15 cellular contexts compared by ENCODE assay signal in genomic region chr21:41869771-41870170, GRCh38. TPM values are rescaled to one million over a fixed set of nuclear protein-coding genes. Genes with fewer than 3 reads are reported as not detected.
DNase-seq lines count a peak whose midpoint lies in the region; TF ChIP-seq lines count a peak whose summit lies in the region.
"Had no signal": no experiment of that assay in that cellular context is flagged by ENCODE, and none has a peak within 500 bp of the region (broad histone marks: within the 10 kb centered on the region; RNA-seq: fewer than 3 reads in every experiment).

No MANE protein-coding gene starts in this region.

- H3K27me3 Mint-ChIP-seq in glutamatergic neuron (ENCODE audit: unreplicated experiment) = peaks cover 2% of the 10 kb centered on the region
- H3K27me3 Mint-ChIP-seq in Calu3 (ENCODE audit: unreplicated experiment) = no peaks in the 10 kb centered on the region
- H3K27me3 Mint-ChIP-seq: B cell; CD8-positive, alpha-beta memory T cell had no signal

- no peak overlapping the region for H3K27ac ChIP-seq in Karpas-422 (ENCODE audit: low read length)
- H3K27ac ChIP-seq in SU-DHL-6 (ENCODE audit: low read depth, low read length) = peak overlapping the region; percentile 97
- no peak overlapping the region for H3K27ac ChIP-seq in spleen
- H3K27ac ChIP-seq: HL-60 had no signal

- H3K4me1 Mint-ChIP-seq in glutamatergic neuron (ENCODE audit: low read depth, unreplicated experiment) = peaks cover 28% of the 10 kb centered on the region
- H3K4me1 Mint-ChIP-seq in Calu3 (ENCODE audit: low read depth, unreplicated experiment) = no peaks in the 10 kb centered on the region

- no peaks in the 10 kb centered on the region for H3K9me2 ChIP-seq in Karpas-422 (replicated peaks; ENCODE audit: insufficient read depth, low read length)
- H3K9me2 ChIP-seq in SU-DHL-6 (replicated peaks; ENCODE audit: insufficient read depth, low read length) = no peaks in the 10 kb centered on the region

- H3K27me3 ChIP-seq in Karpas-422 (ENCODE audit: low read length) (no peaks in the 10 kb centered on the region), SU-DHL-6 (ENCODE audit: low read length) (no peaks in the 10 kb centered on the region), spleen (replicated peaks in 1 of 7) (no peaks in the 10 kb centered on the region)

- H3K36me3 ChIP-seq in Karpas-422 (ENCODE audit: insufficient read depth, low read length) (no peaks in the 10 kb centered on the region), SU-DHL-6 (ENCODE audit: low read length) (no peaks in the 10 kb centered on the region), spleen (peaks cover 0 to 11% (median 0%) of the 10 kb centered on the region in 6 donors)

- WGBS in spleen, 5 donors = 80 to 97% (median 95%) methylated on average over 9 of the region's 9 CpGs

- H3K9me3 Mint-ChIP-seq in glutamatergic neuron (ENCODE audit: unreplicated experiment) (peaks cover 4% of the 10 kb centered on the region), Calu3 (ENCODE audit: low read depth, unreplicated experiment) (no peaks in the 10 kb centered on the region)
- H3K9me3 Mint-ChIP-seq: CD8-positive, alpha-beta memory T cell; GM23338 had no signal

- H3K4me3 Mint-ChIP-seq in glutamatergic neuron (ENCODE audit: unreplicated experiment) (no peak overlapping the region), Calu3 (ENCODE audit: low read depth, unreplicated experiment) (no peak overlapping the region)
- H3K4me3 Mint-ChIP-seq: CD14-positive monocyte; CD8-positive, alpha-beta memory T cell; GM23338 had no signal

- BruUV-seq in Calu3 (replicated peaks; lab: Mats Ljungman, UMichigan) = no TSS peak

- H3K4me2 ChIP-seq in Karpas-422 (ENCODE audit: low read depth, low read length, poor library complexity, severe bottlenecking) = peak overlapping the region; percentile 83
- H3K4me2 ChIP-seq in SU-DHL-6 (ENCODE audit: low read depth, low read length, poor library complexity, severe bottlenecking) = peak overlapping the region; percentile 95
- H3K4me2 ChIP-seq: GM23338 had no signal

- no peaks in the 10 kb centered on the region for H3K79me2 ChIP-seq in Karpas-422 (ENCODE audit: low read length)
- peaks cover 43% of the 10 kb centered on the region for H3K79me2 ChIP-seq in SU-DHL-6 (ENCODE audit: insufficient read depth, low read length)

- CTCF ChIA-PET in Calu3 (lab: Charles Lee) = no interaction called here

- peaks cover 66% of the 10 kb centered on the region for H4K20me1 ChIP-seq in Karpas-422 (ENCODE audit: insufficient read depth, low read depth, low read length)
- no peaks in the 10 kb centered on the region for H4K20me1 ChIP-seq in SU-DHL-6 (ENCODE audit: low read depth, low read length)

- no peak for TF ChIP-seq POLR2A in spleen (IDR thresholded peaks at IDR 0.05)

- no peaks in the 10 kb centered on the region for H3K9me3 ChIP-seq in Karpas-422 (ENCODE audit: low read length)
- H3K9me3 ChIP-seq in SU-DHL-6 (ENCODE audit: insufficient read depth, low read length) = no peaks in the 10 kb centered on the region
- no peaks in the 10 kb centered on the region for H3K9me3 ChIP-seq in spleen
- H3K9me3 ChIP-seq: Caco-2 had no signal

- H3K27ac Mint-ChIP-seq in glutamatergic neuron (ENCODE audit: unreplicated experiment) (peak overlapping the region; percentile 40), Calu3 (ENCODE audit: unreplicated experiment) (no peak overlapping the region)
- H3K27ac Mint-ChIP-seq: B cell, GM23338 had no signal

- H3F3A ChIP-seq in SU-DHL-6 (ENCODE audit: insufficient read depth) = peaks cover 97% of the 10 kb centered on the region

- TF ChIP-seq CTCF in SU-DHL-6 (IDR thresholded peaks at IDR 0.05; ENCODE audit: insufficient read depth, low read length, poor library complexity, severe bottlenecking) (no peak), glutamatergic neuron (IDR thresholded peaks at IDR 0.05; ENCODE audit: partially characterized antibody, unreplicated experiment) (no peak), spleen (IDR thresholded peaks at IDR 0.05 in 8 of 11, conservative IDR thresholded peaks at IDR 0.05 in 3 of 11) (no peak), Calu3 (IDR thresholded peaks at IDR 0.05; ENCODE audit: unreplicated experiment) (no peak)

- H2AFZ ChIP-seq in Karpas-422 (ENCODE audit: low read length) (no peak overlapping the region), SU-DHL-6 (ENCODE audit: low read depth, low read length, severe bottlenecking) (no peak overlapping the region)
- H2AFZ ChIP-seq: GM23338 had no signal

- no peak overlapping the region for H3K9ac ChIP-seq in Karpas-422 (ENCODE audit: low read length)
- H3K9ac ChIP-seq in SU-DHL-6 (ENCODE audit: low read length) = peak overlapping the region; percentile 69

- H3K4me3 ChIP-seq in Karpas-422 (ENCODE audit: low read length) (no peak overlapping the region), SU-DHL-6 (ENCODE audit: insufficient read depth, low read length, poor library complexity, severe bottlenecking) (peak overlapping the region; percentile 38), spleen (no peak overlapping the region)
- H3K4me3 ChIP-seq: GM23338 had no signal

- intact Hi-C loops in spleen (cut with DNase I; ENCODE audit: low total_unique reads) = no loop called here
- intact Hi-C loops in Calu3 (cut with micrococcal nuclease; ENCODE audit: unreplicated experiment) = loop anchor here (10.0 kb wide), 1 partner anchor 245 kb away; no protein-coding TSS in a partner anchor

- H3K4me1 ChIP-seq in Karpas-422 (ENCODE audit: low read length) (peaks cover 56% of the 10 kb centered on the region), spleen (peaks cover 0 to 30% (median 10%) of the 10 kb centered on the region in 6 donors)

- no peaks in the 10 kb centered on the region for H3K36me3 Mint-ChIP-seq in glutamatergic neuron (ENCODE audit: unreplicated experiment)
- peaks cover 5% of the 10 kb centered on the region for H3K36me3 Mint-ChIP-seq in Calu3 (ENCODE audit: insufficient read depth, unreplicated experiment)

- DNase-seq in Karpas-422 (peak; percentile 76), glutamatergic neuron (no peak), spleen (peak; percentile 44), kidney glomerular epithelial cell (lab: John Stamatoyannopoulos, UW) (no peak), Calu3 (no peak)
- no peak for DNase-seq in activated CD8-positive, alpha-beta memory T cell treated with anti-CD3 and anti-CD28 coated beads, Interleukin-2, amount 50 U/mL, for 48 hours
- DNase-seq: Caco-2; CD8-positive, alpha-beta memory T cell; DMS53; H7 had no signal

RNA-seq across cellular contexts. Expression of gene PRDM15, which starts 9.4 kb away (rescaled TPM):
- 3.0 and 14.6 TPM in 2 replicates for total RNA-seq in Karpas-422 (2014; rRNA removed; shearing (Covaris generic); ENCODE audit: low replicate concordance)
- total RNA-seq in glutamatergic neuron (ENCODE audit: unreplicated experiment) (10.2 TPM), spleen (10 to 100 TPM in 6 of 7 donors, 1 to 10 TPM in 1; 8.4 to 18.0 (median 12.2) TPM), Calu3 (2022) (10.1 and 10.4 TPM in 2 replicates)
- polyA plus RNA-seq in spleen = 1 to 10 TPM; 4.4 to 6.5 (median 6.0) TPM

Comparison
In these comparisons a context has a peak if more than half of its experiments do, and no peak if none do; other contexts are left out.
1. DNase-seq: peak in Karpas-422 (single experiment) and spleen (single experiment); none in glutamatergic neuron (single experiment), activated CD8-positive, alpha-beta memory T cell treated with anti-CD3 and anti-CD28 coated beads, Interleukin-2, amount 50 U/mL, for 48 hours (single experiment), kidney glomerular epithelial cell (single experiment) and Calu3 (single experiment).